In the genomic region with DNA sequence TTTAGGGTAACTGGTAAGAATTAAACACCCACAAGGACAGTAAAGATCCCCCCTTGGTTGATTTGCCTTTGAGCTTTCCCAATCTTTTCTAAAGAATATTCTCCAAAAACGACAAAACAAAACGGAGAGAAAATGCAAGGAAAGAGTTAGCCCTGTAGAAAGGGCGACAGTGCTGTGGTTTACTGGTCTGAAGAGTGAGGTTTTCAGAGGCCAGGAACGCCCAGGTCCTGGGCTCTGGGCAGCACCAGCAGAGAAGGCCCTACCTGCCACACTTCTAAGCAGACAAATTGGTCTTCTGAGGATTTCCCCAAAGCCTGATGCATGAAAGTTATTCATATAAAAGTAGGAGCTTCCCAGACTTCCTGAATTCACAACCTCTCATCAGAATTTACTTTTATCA, we compare ENCODE assay signal across 28 cellular contexts.
"Had no signal": no experiment of that assay in that cellular context is flagged by ENCODE, and none has a peak within 500 bp of the region (broad histone marks: within the 10 kb centered on the region; RNA-seq: fewer than 3 reads in every experiment).

No MANE protein-coding gene starts in this region.

- H3K4me1 ChIP-seq: foreskin keratinocyte, gastrocnemius medialis had no signal

- H3K27ac ChIP-seq: brain microvascular endothelial cell, coronary artery, dorsolateral prefrontal cortex, esophagus muscularis mucosa, foreskin keratinocyte, gastrocnemius medialis, heart left ventricle, WERI-Rb-1 had no signal

- H3K4me3 ChIP-seq: coronary artery, dorsolateral prefrontal cortex, esophagus muscularis mucosa, gastrocnemius medialis, heart left ventricle had no signal

- H3K27me3 ChIP-seq: brain microvascular endothelial cell, dorsolateral prefrontal cortex, esophagus muscularis mucosa, foreskin keratinocyte, gastrocnemius medialis, heart left ventricle had no signal

- DNase-seq: activated B cell treated with CpG ODN at 0.5 μM for 24 hours; activated CD4-positive, alpha-beta T cell treated with anti-CD3 and anti-CD28 coated beads for 48 hours; activated CD4-positive, alpha-beta T cell treated with anti-CD3 and anti-CD28 coated beads, Interleukin-2, amount 50 U/mL, for 1 hour; activated CD4-positive, alpha-beta T cell treated with anti-CD3 and anti-CD28 coated beads, Interleukin-2, amount 50 U/mL, for 48 hours; activated CD8-positive, alpha-beta memory T cell treated with anti-CD3 and anti-CD28 coated beads for 24 hours; activated CD8-positive, alpha-beta T cell treated with anti-CD3 and anti-CD28 coated beads for 36 hours; activated effector memory CD4-positive, alpha-beta T cell treated with Interleukin-2 at 50 U/mL for 16 hours; activated gamma-delta T cell treated with Interleukin-2 at 50 U/mL for 16 hours; activated naive CD4-positive, alpha-beta T cell treated with anti-CD3 and anti-CD28 coated beads, Interleukin-2, amount 50 U/mL, for 16 hours; activated naive CD4-positive, alpha-beta T cell treated with Interleukin-2 at 50 U/mL for 16 hours; activated T-cell treated with anti-CD3 and anti-CD28 coated beads, Interleukin-2, amount 50 U/mL, for 4 hours; amniotic stem cell; anterior cingulate cortex; brain microvascular endothelial cell; dorsolateral prefrontal cortex; effector CD4-positive, alpha-beta T cell; effector memory CD8-positive, alpha-beta T cell; erythroblast; foreskin keratinocyte; gastrocnemius medialis; glutamatergic neuron; heart left ventricle; T-helper 2 cell; WERI-Rb-1 had no signal

- H3K36me3 ChIP-seq: brain microvascular endothelial cell, esophagus muscularis mucosa, gastrocnemius medialis, heart left ventricle, WERI-Rb-1 had no signal

- ATAC-seq: activated CD4-positive, CD25-positive, alpha-beta regulatory T cell treated with anti-CD3 and anti-CD28 coated beads, Interleukin-2, amount 50 U/mL, for 24 hours; activated CD8-positive, alpha-beta T cell treated with anti-CD3 and anti-CD28 coated beads for 36 hours; activated T-cell treated with anti-CD3 and anti-CD28 coated beads, Interleukin-2, amount 50 U/mL, for 4 hours; activated T-helper 17 cell treated with anti-CD3 and anti-CD28 coated beads, Interleukin-2, amount 50 U/mL, for 72 hours; effector memory CD8-positive, alpha-beta T cell; foreskin keratinocyte; gastrocnemius medialis; heart left ventricle had no signal
